In genomic region chr6:48706310-48706709, GRCh38 we compare ENCODE assay signal across 28 cellular contexts.
"Had no signal": no experiment of that assay in that cellular context is flagged by ENCODE, and none has a peak within 500 bp of the region (broad histone marks: within the 10 kb centered on the region; RNA-seq: fewer than 3 reads in every experiment).

No MANE protein-coding gene starts in this region.

- H3K36me3 Mint-ChIP-seq: stimulated activated effector memory CD8-positive, alpha-beta T cell treated with anti-CD3 and anti-CD28 coated beads, Interleukin-12 subunit alpha, Interleukin-12 subunit beta, amount 100 ng/mL, for 72 hours; stimulated activated memory B cell treated with anti-CD40 and anti-IgM and Interleukin-4, amounts not matched to agents 10 μg/mL and 1 μg/mL and 100 μg/mL, for 72 hours; stimulated activated naive B cell treated with anti-CD40 and anti-IgM and Interleukin-4, amounts not matched to agents 10 μg/mL and 1 μg/mL and 100 μg/mL, for 72 hours; type B pancreatic cell had no signal

- H3K9me3 Mint-ChIP-seq: type B pancreatic cell had no signal

- H3K4me3 ChIP-seq: stomach, suprapubic skin, testis, thoracic aorta, thyroid gland, tibial artery, tibial nerve, transverse colon, upper lobe of left lung, upper lobe of right lung, uterus, vagina had no signal

- H3K27me3 ChIP-seq: stomach, suprapubic skin, testis, thyroid gland, tibial artery, tibial nerve, transverse colon, upper lobe of left lung, upper lobe of right lung, uterus, vagina had no signal

- H3K9me3 ChIP-seq: suprapubic skin, testis, thoracic aorta, thyroid gland, tibial artery, tibial nerve, transverse colon, upper lobe of left lung, upper lobe of right lung, uterus, vagina had no signal

- H3K4me3 Mint-ChIP-seq: stimulated activated effector memory CD8-positive, alpha-beta T cell treated with anti-CD3 and anti-CD28 coated beads, Interleukin-12 subunit alpha, Interleukin-12 subunit beta, amount 100 ng/mL, for 72 hours; stimulated activated memory B cell treated with anti-CD40 and anti-IgM and Interleukin-4, amounts not matched to agents 10 μg/mL and 1 μg/mL and 100 μg/mL, for 72 hours; stimulated activated naive B cell treated with anti-CD40 and anti-IgM and Interleukin-4, amounts not matched to agents 10 μg/mL and 1 μg/mL and 100 μg/mL, for 72 hours; stimulated activated naive CD8-positive, alpha-beta T cell treated with anti-CD3 and anti-CD28 coated beads, Interleukin-15, amount 100 ng/mL, for 72 hours; stimulated activated naive CD8-positive, alpha-beta T cell treated with anti-CD3 and anti-CD28 coated beads, Interleukin-15, Interleukin-2, amounts not matched to agents 100 ng/mL and 50 ng/mL, for 24 hours; type B pancreatic cell had no signal

- H3K36me3 ChIP-seq: stomach, suprapubic skin, thoracic aorta, thyroid gland, tibial artery, tibial nerve, transverse colon, upper lobe of left lung, upper lobe of right lung, uterus, vagina had no signal

- H3K27ac ChIP-seq: stomach, suprapubic skin, testis, thoracic aorta, thyroid gland, tibial artery, tibial nerve, transverse colon, upper lobe of left lung, upper lobe of right lung, uterus, vagina had no signal

- H3K4me1 ChIP-seq: stomach, suprapubic skin, testis, thyroid gland, tibial artery, tibial nerve, transverse colon, upper lobe of left lung, upper lobe of right lung, uterus, vagina had no signal

- H3K4me1 Mint-ChIP-seq: stimulated activated effector memory CD8-positive, alpha-beta T cell treated with anti-CD3 and anti-CD28 coated beads, Interleukin-12 subunit alpha, Interleukin-12 subunit beta, amount 100 ng/mL, for 72 hours; stimulated activated memory B cell treated with anti-CD40 and anti-IgM and Interleukin-4, amounts not matched to agents 10 μg/mL and 1 μg/mL and 100 μg/mL, for 72 hours; stimulated activated naive B cell treated with anti-CD40 and anti-IgM and Interleukin-4, amounts not matched to agents 10 μg/mL and 1 μg/mL and 100 μg/mL, for 72 hours; stimulated activated naive CD8-positive, alpha-beta T cell treated with anti-CD3 and anti-CD28 coated beads, Interleukin-15, amount 100 ng/mL, for 72 hours had no signal

- H3K27ac Mint-ChIP-seq: stimulated activated effector memory CD8-positive, alpha-beta T cell treated with anti-CD3 and anti-CD28 coated beads, Interleukin-12 subunit alpha, Interleukin-12 subunit beta, amount 100 ng/mL, for 72 hours; stimulated activated memory B cell treated with anti-CD40 and anti-IgM and Interleukin-4, amounts not matched to agents 10 μg/mL and 1 μg/mL and 100 μg/mL, for 72 hours; stimulated activated naive B cell treated with anti-CD40 and anti-IgM and Interleukin-4, amounts not matched to agents 10 μg/mL and 1 μg/mL and 100 μg/mL, for 72 hours; stimulated activated naive CD8-positive, alpha-beta T cell treated with anti-CD3 and anti-CD28 coated beads, Interleukin-15, amount 100 ng/mL, for 72 hours; stimulated activated naive CD8-positive, alpha-beta T cell treated with anti-CD3 and anti-CD28 coated beads, Interleukin-15, Interleukin-2, amounts not matched to agents 100 ng/mL and 50 ng/mL, for 24 hours; type B pancreatic cell had no signal

- DNase-seq: stimulated activated CD4-positive, alpha-beta T cell treated with anti-CD3 and anti-CD28 coated beads, Interleukin-2, amount 100 ng/mL, for 48 hours; stimulated activated CD4-positive, alpha-beta T cell treated with anti-CD3 and anti-CD28 coated beads, Interleukin-4, amount 100 ng/mL, for 1 hour; stimulated activated CD4-positive, alpha-beta T cell treated with anti-CD3 and anti-CD28 coated beads, Interleukin-4, amount 100 ng/mL, for 24 hours; stimulated activated CD4-positive, alpha-beta T cell treated with anti-CD3 and anti-CD28 coated beads, Interleukin-4, amount 100 ng/mL, for 4 hours; stimulated activated CD8-positive, alpha-beta memory T cell treated with anti-CD3 and anti-CD28 coated beads, Interleukin-4, amount 100 ng/mL, for 48 hours; stimulated activated naive B cell treated with anti-CD40 and anti-IgM and Interleukin-4, amounts not matched to agents 10 μg/mL and 1 μg/mL and 100 μg/mL, for 72 hours; stimulated activated naive CD4-positive, alpha-beta T cell; stimulated activated naive CD4-positive, alpha-beta T cell treated with Interleukin-2 at 50 U/mL for 16 hours; stimulated activated naive CD8-positive, alpha-beta T cell treated with anti-CD3 and anti-CD28 coated beads, Interleukin-15, amount 100 ng/mL, for 72 hours; stimulated activated naive CD8-positive, alpha-beta T cell treated with anti-CD3 and anti-CD28 coated beads, Interleukin-15, Interleukin-2, amounts not matched to agents 100 U/mL and 50 U/mL, for 24 hours; stomach; substantia nigra; testis; thyroid gland; tibial artery; transverse colon; trophoblast cell; upper lobe of left lung; upper lobe of right lung; uterus had no signal

- ATAC-seq: stimulated activated effector memory CD8-positive, alpha-beta T cell treated with anti-CD3 and anti-CD28 coated beads, Interleukin-12 subunit alpha, Interleukin-12 subunit beta, amount 100 ng/mL, for 72 hours; stimulated activated memory B cell treated with anti-CD40 and anti-IgM and Interleukin-4, amounts not matched to agents 10 μg/mL and 1 μg/mL and 100 μg/mL, for 72 hours; stimulated activated naive B cell treated with anti-CD40 and anti-IgM and Interleukin-4, amounts not matched to agents 10 μg/mL and 1 μg/mL and 100 μg/mL, for 72 hours; stimulated activated naive CD8-positive, alpha-beta T cell treated with anti-CD3 and anti-CD28 coated beads, Interleukin-15, amount 100 ng/mL, for 72 hours; stimulated activated naive CD8-positive, alpha-beta T cell treated with anti-CD3 and anti-CD28 coated beads, Interleukin-15, Interleukin-2, amounts not matched to agents 100 U/mL and 50 U/mL, for 24 hours; upper lobe of right lung had no signal

- H3K27me3 Mint-ChIP-seq: stimulated activated memory B cell treated with anti-CD40 and anti-IgM and Interleukin-4, amounts not matched to agents 10 μg/mL and 1 μg/mL and 100 μg/mL, for 72 hours; stimulated activated naive B cell treated with anti-CD40 and anti-IgM and Interleukin-4, amounts not matched to agents 10 μg/mL and 1 μg/mL and 100 μg/mL, for 72 hours; stimulated activated naive CD8-positive, alpha-beta T cell treated with anti-CD3 and anti-CD28 coated beads, Interleukin-15, amount 100 ng/mL, for 72 hours; stimulated activated naive CD8-positive, alpha-beta T cell treated with anti-CD3 and anti-CD28 coated beads, Interleukin-15, Interleukin-2, amounts not matched to agents 100 ng/mL and 50 ng/mL, for 24 hours had no signal
